1 cellular context compared by ENCODE assay signal in the genomic region with DNA sequence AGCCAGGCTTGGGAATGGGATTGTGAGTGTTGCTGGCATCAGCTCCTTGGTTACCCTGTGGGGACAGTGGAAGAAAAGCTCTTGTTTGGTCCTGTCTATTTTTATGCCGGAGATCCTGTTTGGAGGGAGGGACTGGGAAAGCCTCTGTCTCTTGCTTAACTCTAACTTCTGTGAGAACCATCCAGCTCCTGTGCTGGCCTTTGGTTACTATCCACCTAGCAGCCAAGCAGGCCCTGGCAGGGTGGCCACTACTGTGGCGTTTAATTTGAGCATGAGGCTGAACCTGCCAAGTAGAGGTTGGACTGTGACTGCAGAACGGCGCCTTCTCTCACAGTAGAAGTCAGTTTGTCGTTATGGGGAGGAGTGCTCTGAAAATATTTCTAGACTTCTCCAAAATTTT.
TF ChIP-seq lines count a peak whose summit lies in the region.

No MANE protein-coding gene starts in this region.

TF ChIP-seq in liver, 16 proteins besides CTCF, POLR2A, EP300 and RAD21 (continued from another document):
- TF ChIP-seq, protein P1, sequence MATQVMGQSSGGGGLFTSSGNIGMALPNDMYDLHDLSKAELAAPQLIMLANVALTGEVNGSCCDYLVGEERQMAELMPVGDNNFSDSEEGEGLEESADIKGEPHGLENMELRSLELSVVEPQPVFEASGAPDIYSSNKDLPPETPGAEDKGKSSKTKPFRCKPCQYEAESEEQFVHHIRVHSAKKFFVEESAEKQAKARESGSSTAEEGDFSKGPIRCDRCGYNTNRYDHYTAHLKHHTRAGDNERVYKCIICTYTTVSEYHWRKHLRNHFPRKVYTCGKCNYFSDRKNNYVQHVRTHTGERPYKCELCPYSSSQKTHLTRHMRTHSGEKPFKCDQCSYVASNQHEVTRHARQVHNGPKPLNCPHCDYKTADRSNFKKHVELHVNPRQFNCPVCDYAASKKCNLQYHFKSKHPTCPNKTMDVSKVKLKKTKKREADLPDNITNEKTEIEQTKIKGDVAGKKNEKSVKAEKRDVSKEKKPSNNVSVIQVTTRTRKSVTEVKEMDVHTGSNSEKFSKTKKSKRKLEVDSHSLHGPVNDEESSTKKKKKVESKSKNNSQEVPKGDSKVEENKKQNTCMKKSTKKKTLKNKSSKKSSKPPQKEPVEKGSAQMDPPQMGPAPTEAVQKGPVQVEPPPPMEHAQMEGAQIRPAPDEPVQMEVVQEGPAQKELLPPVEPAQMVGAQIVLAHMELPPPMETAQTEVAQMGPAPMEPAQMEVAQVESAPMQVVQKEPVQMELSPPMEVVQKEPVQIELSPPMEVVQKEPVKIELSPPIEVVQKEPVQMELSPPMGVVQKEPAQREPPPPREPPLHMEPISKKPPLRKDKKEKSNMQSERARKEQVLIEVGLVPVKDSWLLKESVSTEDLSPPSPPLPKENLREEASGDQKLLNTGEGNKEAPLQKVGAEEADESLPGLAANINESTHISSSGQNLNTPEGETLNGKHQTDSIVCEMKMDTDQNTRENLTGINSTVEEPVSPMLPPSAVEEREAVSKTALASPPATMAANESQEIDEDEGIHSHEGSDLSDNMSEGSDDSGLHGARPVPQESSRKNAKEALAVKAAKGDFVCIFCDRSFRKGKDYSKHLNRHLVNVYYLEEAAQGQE (IDR thresholded peaks at IDR 0.05), result no peak
- no peak for TF ChIP-seq HNF4G (IDR thresholded peaks at IDR 0.05)
